13 cellular contexts compared by ENCODE assay signal in the genomic region with DNA sequence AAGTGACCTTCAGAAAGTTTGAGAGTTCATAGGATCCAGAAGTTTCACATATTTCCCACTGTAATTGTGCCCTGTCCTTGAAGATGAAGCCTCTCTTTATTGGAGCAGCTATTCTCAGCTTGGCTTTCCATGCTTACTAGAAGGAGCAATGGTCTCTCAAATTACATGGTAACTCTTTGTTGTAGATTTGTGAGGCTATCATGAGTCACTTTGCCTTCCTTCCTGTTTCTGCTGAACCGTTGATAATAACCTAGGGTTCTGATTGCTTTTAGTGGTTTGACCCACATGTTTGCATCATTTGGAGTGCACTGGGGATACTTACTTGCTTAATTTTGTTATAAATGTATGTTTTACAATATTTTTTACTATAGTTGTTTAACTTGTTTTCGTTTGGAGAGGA.
DNase-seq lines count a peak whose midpoint lies in the region; ATAC-seq and TF ChIP-seq lines count a peak whose summit lies in the region.
"Had no signal": no experiment of that assay in that cellular context is flagged by ENCODE, and none has a peak within 500 bp of the region (broad histone marks: within the 10 kb centered on the region; RNA-seq: fewer than 3 reads in every experiment).

No MANE protein-coding gene starts in this region.

- no peak for ATAC-seq in HG02840 (IDR thresholded peaks at IDR 0.05; ENCODE audit: low FRiP score, unreplicated experiment)
- ATAC-seq: gastroesophageal sphincter, left cardiac atrium had no signal

- no peak for TF ChIP-seq CTCF in ascending aorta (IDR thresholded peaks at IDR 0.05)

- H3K9me3 ChIP-seq in ascending aorta: no peaks in the 10 kb centered on the region
- H3K9me3 ChIP-seq: gastroesophageal sphincter had no signal

- DNase-seq in AG08395 (ENCODE audit: low spot score) (peak; percentile 3), LHCN-M2 (ENCODE audit: low read depth) (peak; percentile 9), SIG-M5 treated with dmso at 0.1 percent for 504 hours (lab: John Stamatoyannopoulos, UW; ENCODE audit: unreplicated experiment) (peak; percentile 68), fibroblast of peridontal ligament (ENCODE audit: extremely low read depth) (peak; percentile 29), RPMI8226 (no peak), ascending aorta (ENCODE audit: low spot score in 2 of 2) (no peak)
- no peak for DNase-seq in activated T-cell treated with anti-CD3 and anti-CD28 coated beads, Interleukin-2, amount 50 U/mL, for 24 hours
- DNase-seq: left cardiac atrium, NCI-H526 had no signal

- no peak overlapping the region for H3K27ac ChIP-seq in ascending aorta
- H3K27ac ChIP-seq: gastroesophageal sphincter had no signal

- H3K9me3 Mint-ChIP-seq in activated T-cell treated with anti-CD3 and anti-CD28 coated beads, Interleukin-2, amount 50 U/mL, for 24 hours: peaks cover 4% of the 10 kb centered on the region
- H3K9me3 Mint-ChIP-seq: nephron had no signal

- H3K36me3 ChIP-seq in ascending aorta: no peaks in the 10 kb centered on the region
- H3K36me3 ChIP-seq: gastroesophageal sphincter had no signal

- H3K27ac Mint-ChIP-seq in activated T-cell treated with anti-CD3 and anti-CD28 coated beads, Interleukin-2, amount 50 U/mL, for 24 hours: no peak overlapping the region
- H3K27ac Mint-ChIP-seq: activated naive CD8-positive, alpha-beta T cell; nephron had no signal

- no peaks in the 10 kb centered on the region for H3K36me3 Mint-ChIP-seq in activated T-cell treated with anti-CD3 and anti-CD28 coated beads, Interleukin-2, amount 50 U/mL, for 24 hours (ENCODE audit: low read depth)
- H3K36me3 Mint-ChIP-seq: activated naive CD8-positive, alpha-beta T cell had no signal

- H3K4me1 ChIP-seq in ascending aorta: no peaks in the 10 kb centered on the region
- H3K4me1 ChIP-seq: gastroesophageal sphincter had no signal

- H3K4me3 Mint-ChIP-seq in activated T-cell treated with anti-CD3 and anti-CD28 coated beads, Interleukin-2, amount 50 U/mL, for 24 hours: no peak overlapping the region
- H3K4me3 Mint-ChIP-seq: activated naive CD8-positive, alpha-beta T cell; nephron had no signal

- intact Hi-C loops in ascending aorta (cut with DNase I): no loop called here

- H3K4me3 ChIP-seq in ascending aorta: no peak overlapping the region
- H3K4me3 ChIP-seq: gastroesophageal sphincter had no signal

- H3K4me1 Mint-ChIP-seq in activated T-cell treated with anti-CD3 and anti-CD28 coated beads, Interleukin-2, amount 50 U/mL, for 24 hours (ENCODE audit: low read depth): no peaks in the 10 kb centered on the region
- H3K4me1 Mint-ChIP-seq: nephron had no signal

- no peaks in the 10 kb centered on the region for H3K27me3 Mint-ChIP-seq in activated T-cell treated with anti-CD3 and anti-CD28 coated beads, Interleukin-2, amount 50 U/mL, for 24 hours
- H3K27me3 Mint-ChIP-seq: activated naive CD8-positive, alpha-beta T cell had no signal

- H3K27me3 ChIP-seq in ascending aorta: no peaks in the 10 kb centered on the region
- H3K27me3 ChIP-seq: gastroesophageal sphincter had no signal

Comparison
In these comparisons a context has a peak if more than half of its experiments do, and no peak if none do; other contexts are left out.
1. DNase-seq: peak in AG08395 (single experiment), LHCN-M2 (single experiment), SIG-M5 treated with dmso at 0.1 percent for 504 hours (single experiment) and fibroblast of peridontal ligament (single experiment); none in RPMI8226 (single experiment), activated T-cell treated with anti-CD3 and anti-CD28 coated beads, Interleukin-2, amount 50 U/mL, for 24 hours (single experiment) and ascending aorta (0 of 2).